Comparison of ENCODE assay signal across 19 cellular contexts in the genomic region with DNA sequence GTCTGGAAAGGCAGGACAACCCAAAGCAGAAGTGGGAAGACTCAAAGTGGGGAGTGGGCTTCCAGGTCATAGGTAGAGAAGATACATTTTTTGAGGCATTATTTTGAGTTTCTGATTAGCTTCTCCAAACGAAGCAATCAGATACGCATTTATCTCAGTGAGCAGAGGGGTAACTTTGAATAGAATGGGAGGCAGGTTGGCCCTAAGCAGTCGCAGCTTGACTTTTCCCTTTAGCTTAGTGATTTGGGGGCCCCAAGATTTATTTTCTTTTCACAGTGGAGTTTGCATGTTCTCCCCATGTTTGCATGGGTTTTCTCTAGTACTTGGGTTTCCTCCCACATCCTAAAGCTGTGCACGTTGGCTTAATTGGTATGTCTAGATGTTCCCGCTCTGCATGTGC.
"Had no signal": no experiment of that assay in that cellular context is flagged by ENCODE, and none has a peak within 500 bp of the region (broad histone marks: within the 10 kb centered on the region; RNA-seq: fewer than 3 reads in every experiment).

No MANE protein-coding gene starts in this region.

- H3K79me2 ChIP-seq: hepatocyte had no signal

- H3K4me1 Mint-ChIP-seq: naive thymus-derived CD4-positive, alpha-beta T cell had no signal

- H3K36me3 Mint-ChIP-seq: naive thymus-derived CD4-positive, alpha-beta T cell had no signal

- H3K9me3 Mint-ChIP-seq: dendritic cell treated with granulocyte-macrophage colony-stimulating factor and Interleukin-4, amounts not matched to agents 40 ng/mL and 50 ng/mL, for 4 days; mesothelial cell of epicardium; naive thymus-derived CD4-positive, alpha-beta T cell had no signal

- H3K4me1 ChIP-seq: colonic mucosa, esophagus muscularis mucosa, gastroesophageal sphincter, heart left ventricle, left lung had no signal

- H3K4me2 ChIP-seq: hepatocyte had no signal

- H3K27me3 Mint-ChIP-seq: dendritic cell treated with granulocyte-macrophage colony-stimulating factor and Interleukin-4, amounts not matched to agents 40 ng/mL and 50 ng/mL, for 4 days had no signal

- H3K36me3 ChIP-seq: colonic mucosa, esophagus muscularis mucosa, gastroesophageal sphincter, heart left ventricle, left lung, lower lobe of right lung had no signal

- H3K27me3 ChIP-seq: colonic mucosa, dorsolateral prefrontal cortex, esophagus muscularis mucosa, foreskin keratinocyte, gastroesophageal sphincter, heart left ventricle, hepatocyte, left lung had no signal

- ATAC-seq: foreskin keratinocyte; gastroesophageal sphincter; heart left ventricle; left cardiac atrium; left lung; left ventricle myocardium superior; lower lobe of right lung; naive thymus-derived CD4-positive, alpha-beta T cell had no signal

- H2AFZ ChIP-seq: hepatocyte had no signal

- H3K4me3 Mint-ChIP-seq: dendritic cell treated with granulocyte-macrophage colony-stimulating factor and Interleukin-4, amounts not matched to agents 40 ng/mL and 50 ng/mL, for 4 days; mesothelial cell of epicardium; naive thymus-derived CD4-positive, alpha-beta T cell had no signal

- H3K27ac ChIP-seq: colonic mucosa, dorsolateral prefrontal cortex, esophagus muscularis mucosa, foreskin keratinocyte, gastroesophageal sphincter, heart left ventricle, hepatocyte, left lung, lower lobe of right lung had no signal

- H3K4me3 ChIP-seq: colonic mucosa, dorsolateral prefrontal cortex, esophagus muscularis mucosa, gastroesophageal sphincter, heart left ventricle, hepatocyte, left lung, lower lobe of right lung had no signal

- DNase-seq: colonic mucosa; cortex of kidney; dorsolateral prefrontal cortex; effector CD4-positive, alpha-beta T cell; effector memory CD4-positive, alpha-beta T cell; foreskin keratinocyte; heart left ventricle; hypothalamus; left cardiac atrium; left lung; left ventricle myocardium superior; lower lobe of right lung; mesenchymal stem cell; naive thymus-derived CD4-positive, alpha-beta T cell had no signal

- H3K27ac Mint-ChIP-seq: dendritic cell treated with granulocyte-macrophage colony-stimulating factor and Interleukin-4, amounts not matched to agents 40 ng/mL and 50 ng/mL, for 4 days; mesothelial cell of epicardium; naive thymus-derived CD4-positive, alpha-beta T cell had no signal

- H3K9me3 ChIP-seq: colonic mucosa, esophagus muscularis mucosa, gastroesophageal sphincter, heart left ventricle, left lung, lower lobe of right lung had no signal
